ENCODE assay signal across 8 cellular contexts in the genomic region with DNA sequence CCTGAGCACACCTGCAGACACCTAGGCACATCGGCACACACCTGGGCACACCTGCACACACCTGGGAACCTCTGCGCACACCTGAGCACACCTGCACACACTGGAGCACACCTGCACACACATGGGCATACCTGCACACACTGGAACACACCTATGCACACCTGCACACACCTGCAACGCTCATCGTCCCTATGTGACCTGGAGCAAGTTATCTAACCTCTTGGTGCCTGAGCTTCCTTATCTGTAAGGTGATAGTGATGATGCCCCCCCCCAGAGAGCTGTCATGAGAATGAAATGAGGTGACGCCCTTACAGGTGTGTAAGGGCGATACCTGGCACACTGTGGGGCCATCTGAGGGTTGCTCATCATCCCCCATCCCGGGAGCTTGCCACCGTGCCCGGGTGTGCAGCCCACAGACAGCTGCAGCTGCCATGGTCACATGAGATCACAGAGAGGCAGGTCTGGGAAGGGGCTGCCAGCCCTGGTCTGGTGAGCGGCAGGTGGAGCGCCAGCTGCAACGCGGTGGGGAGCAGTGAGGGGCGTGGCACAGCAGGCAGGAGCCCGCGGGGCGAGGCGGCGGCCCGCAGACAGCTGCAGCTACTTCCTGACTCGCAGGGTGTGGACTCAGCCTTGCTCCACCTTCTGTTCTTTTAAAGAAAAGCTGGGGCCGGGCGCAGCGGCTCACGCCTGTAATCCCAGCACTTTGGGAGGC. TPM values are rescaled to one million over a fixed set of nuclear protein-coding genes. Genes with fewer than 3 reads are reported as not detected.
DNase-seq lines count a peak whose midpoint lies in the region; ATAC-seq, FAIRE-seq and TF ChIP-seq lines count a peak whose summit lies in the region.

No MANE protein-coding gene starts in this region.

- TF ChIP-seq CTCF in K562 (IDR thresholded peaks at IDR 0.05 in 2 of 3, conservative IDR thresholded peaks at IDR 0.05 in 1 of 3; ENCODE audit: insufficient read depth in 2 of 3, low read depth in 1 of 3, low read length in 3 of 3) (no peak), omental fat pad (IDR thresholded peaks at IDR 0.05) (no peak)

- 5% methylated on average over 18 of the region's 25 CpGs for WGBS in K562 (ENCODE audit: insufficient coverage, low coverage, missing lambda C conversion rate)

- H3K27me3 Mint-ChIP-seq in T-cell: peaks cover 0 to 8% of the 10 kb centered on the region in 2 donors

- no peaks in the 10 kb centered on the region for H3K9me3 Mint-ChIP-seq in T-cell

- H3K9ac ChIP-seq in K562 (ENCODE audit: insufficient read depth in 1 of 2, low read depth in 2 of 2, low read length in 2 of 2): 0 out of 4 replicates have a peak overlapping the region, but pooled peaks of 1 of the 2 experiments have one; percentile 3

- DNase-seq in CMK (ENCODE audit: low read depth) (peak; percentile 70), NCI-H1417 treated with DMSO at 0.1 percent for 48 hours (lab: John Stamatoyannopoulos, UW) (peak; percentile 86), T-cell (peak; percentile 42 to 79 (median 65)), K562 (ENCODE audit: extremely low read depth in 1 of 4, low spot score in 3 of 4) (peak; percentile 49 to 80 (median 64)), omental fat pad (ENCODE audit: low spot score) (no peak), G401 (ENCODE audit: low spot score) (no peak)

- in situ Hi-C loops in K562 (cut with MboI) (no loop called here), G401 (cut with HindIII; ENCODE audit: low sequenced_read_pairs) (no loop called here)

- ATAC-seq in GM21723 (IDR thresholded peaks at IDR 0.05; ENCODE audit: unreplicated experiment): peak; percentile 73
- ATAC-seq in T-cell (replicated peaks in 1 of 4): peak; percentile 97 to 98 (median 98)
- peak; percentile 83 for ATAC-seq in K562
- ATAC-seq in omental fat pad (ENCODE audit: low FRiP score): peak; percentile 43
- no peak for ATAC-seq in HG03565 (IDR thresholded peaks at IDR 0.05; ENCODE audit: unreplicated experiment)

- H3K79me2 ChIP-seq in K562 (ENCODE audit: control insufficient read depth, insufficient read depth, low read length): no peaks in the 10 kb centered on the region

- TF ChIP-seq EP300 in K562 (IDR thresholded peaks at IDR 0.05; ENCODE audit: low read length): no peak

- H2AFZ ChIP-seq in K562 (ENCODE audit: low read depth, low read length): no peak overlapping the region

- intact Hi-C loops in K562 (cut with micrococcal nuclease): no loop called here

- H3K27ac Mint-ChIP-seq in T-cell: peak overlapping the region; percentile 19 to 73

- peaks cover 1% of the 10 kb centered on the region for H3K9me3 ChIP-seq in K562 (replicated peaks; ENCODE audit: control insufficient read depth, insufficient read depth, low read depth, low read length)

- no peaks in the 10 kb centered on the region for H3K36me3 ChIP-seq in K562 (ENCODE audit: control insufficient read depth, insufficient read depth, low read length)

- H4K20me1 ChIP-seq in K562 (replicated peaks; ENCODE audit: control insufficient read depth, insufficient read depth, low read length): no peaks in the 10 kb centered on the region; the same call in none of the 2 replicates

- peaks cover 21 to 43% (median 40%) of the 10 kb centered on the region in 3 donors for H3K4me1 Mint-ChIP-seq in T-cell

- TF ChIP-seq POLR2A in K562 (conservative IDR thresholded peaks at IDR 0.05): no peak

- TF ChIP-seq RAD21 in K562 (CRISPR knock-in tag; conservative IDR thresholded peaks at IDR 0.05 in 1 of 2, IDR thresholded peaks at IDR 0.05 in 1 of 2): no peak

- POLR2A ChIA-PET in T-cell (lab: Charles Lee) (no interaction called here), K562 (lab: Yijun Ruan, JAX) (interaction anchor here (1.1 kb wide), 1 partner anchor 16 kb away, joined by 6 read pairs; no protein-coding TSS in a partner anchor)

- H3K4me3 Mint-ChIP-seq in T-cell: peak overlapping the region; percentile 34 to 83 (median 61)

- H3K9me1 ChIP-seq in K562 (ENCODE audit: control insufficient read depth, insufficient read depth, low read length): no peaks in the 10 kb centered on the region

- no peak for FAIRE-seq in K562 (lab: Jason Lieb, UNC)

- no peaks in the 10 kb centered on the region for H3K36me3 Mint-ChIP-seq in T-cell

- no peak overlapping the region for H3K27ac ChIP-seq in K562 (ENCODE audit: extremely low read depth, low read depth, low read length)

- BruUV-seq in K562 (replicated peaks; lab: Mats Ljungman, UMichigan): no TSS peak

- H3K4me1 ChIP-seq in K562 (replicated peaks in 1 of 2; ENCODE audit: control insufficient read depth in 2 of 2, insufficient read depth in 2 of 2, low read length in 2 of 2): peaks cover 2 to 52% of the 10 kb centered on the region in 2 experiments; a peak in 4 of 5 replicates

- no peak overlapping the region for H3K4me3 ChIP-seq in K562

- CTCF ChIA-PET in T-cell (lab: Charles Lee): interaction anchor here (0.5 to 0.7 kb wide), 4 partner anchors 15 to 422 kb away, joined by 3 to 6 read pairs (median 3); no protein-coding TSS in a partner anchor
- CTCF ChIA-PET in K562 (lab: Yijun Ruan, JAX; ENCODE audit: low intra/inter-chr PET ratio): no interaction called here

- H3K4me2 ChIP-seq in K562 (ENCODE audit: insufficient read depth, low read length): no peak overlapping the region

- peaks cover 45 to 91% of the 10 kb centered on the region in 2 experiments for H3K27me3 ChIP-seq in K562 (ENCODE audit: control insufficient read depth in 2 of 2, insufficient read depth in 2 of 2, low read length in 2 of 2)

TF ChIP-seq in K562, 482 proteins besides CTCF, POLR2A, EP300 and RAD21:
- TF ChIP-seq KDM2B (CRISPR knock-in tag; IDR thresholded peaks at IDR 0.05): no peak
- TF ChIP-seq, protein P1, sequence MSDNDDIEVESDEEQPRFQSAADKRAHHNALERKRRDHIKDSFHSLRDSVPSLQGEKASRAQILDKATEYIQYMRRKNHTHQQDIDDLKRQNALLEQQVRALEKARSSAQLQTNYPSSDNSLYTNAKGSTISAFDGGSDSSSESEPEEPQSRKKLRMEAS (CRISPR knock-in tag; IDR thresholded peaks at IDR 0.05): peak; percentile 16; the same call in 1 of the 2 replicates
- TF ChIP-seq CTBP1 (IDR thresholded peaks at IDR 0.05; ENCODE audit: borderline replicate concordance): peak; percentile 71
- TF ChIP-seq ZNF354B (CRISPR knock-in tag; IDR thresholded peaks at IDR 0.05): no peak
- TF ChIP-seq SMAD3 (CRISPR knock-in tag; conservative IDR thresholded peaks at IDR 0.05): no peak
- TF ChIP-seq CXXC5 (CRISPR knock-in tag; IDR thresholded peaks at IDR 0.05): 0 out of 2 replicates have a peak, but pooled peaks have one; percentile 23
- peak; percentile 83; the same call in 1 of the 2 replicates for TF ChIP-seq KLF13 (tag; IDR thresholded peaks at IDR 0.05; ENCODE audit: borderline replicate concordance, low read depth)
- 0 out of 4 replicates have a peak, but pooled peaks of 1 of the 2 experiments have one; percentile 9 for TF ChIP-seq MAZ (CRISPR knock-in tag; conservative IDR thresholded peaks at IDR 0.05 in 1 of 2, IDR thresholded peaks at IDR 0.05 in 1 of 2)
- TF ChIP-seq, protein P2, sequence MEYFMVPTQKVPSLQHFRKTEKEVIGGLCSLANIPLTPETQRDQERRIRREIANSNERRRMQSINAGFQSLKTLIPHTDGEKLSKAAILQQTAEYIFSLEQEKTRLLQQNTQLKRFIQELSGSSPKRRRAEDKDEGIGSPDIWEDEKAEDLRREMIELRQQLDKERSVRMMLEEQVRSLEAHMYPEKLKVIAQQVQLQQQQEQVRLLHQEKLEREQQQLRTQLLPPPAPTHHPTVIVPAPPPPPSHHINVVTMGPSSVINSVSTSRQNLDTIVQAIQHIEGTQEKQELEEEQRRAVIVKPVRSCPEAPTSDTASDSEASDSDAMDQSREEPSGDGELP (CRISPR knock-in tag; IDR thresholded peaks at IDR 0.05; ENCODE audit: borderline replicate concordance): peak; percentile 89
- peak; percentile 40; the same call in 1 of the 2 replicates for TF ChIP-seq ELF1 (tag; IDR thresholded peaks at IDR 0.05)
- TF ChIP-seq ZEB2 (IDR thresholded peaks at IDR 0.05): peak; percentile 97
- 0 out of 4 replicates have a peak, but pooled peaks of 1 of the 2 experiments have one; percentile 8 for TF ChIP-seq NRF1 (conservative IDR thresholded peaks at IDR 0.05 in 1 of 2, IDR thresholded peaks at IDR 0.05 in 1 of 2)
- TF ChIP-seq, protein P3, sequence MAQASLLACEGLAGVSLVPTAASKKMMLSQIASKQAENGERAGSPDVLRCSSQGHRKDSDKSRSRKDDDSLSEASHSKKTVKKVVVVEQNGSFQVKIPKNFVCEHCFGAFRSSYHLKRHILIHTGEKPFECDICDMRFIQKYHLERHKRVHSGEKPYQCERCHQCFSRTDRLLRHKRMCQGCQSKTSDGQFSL (CRISPR knock-in tag; IDR thresholded peaks at IDR 0.05): peak; percentile 69; the same call in 1 of the 2 replicates
- TF ChIP-seq, protein P3 (tag; IDR thresholded peaks at IDR 0.05): no peak

RNA-seq across cellular contexts. Expression of gene FBRSL1, which starts 59.9 kb away (rescaled TPM):
- total RNA-seq in T-cell: 100 to 1,000 TPM in 2 of 5 donors, 10 to 100 TPM in 3; 82.1 to 114 (median 99.3) TPM
- total RNA-seq in K562 (2011; cell fraction: chromatin; rRNA removed; ENCODE audit: low replicate concordance): 25.5 and 41.9 TPM in 2 replicates
- total RNA-seq in K562 (2011; cell fraction: nucleolus; rRNA removed): 25.0 and 40.7 TPM in 2 replicates
- 23.3 and 28.3 TPM in 2 replicates for total RNA-seq in K562 (2011; cell fraction: nucleoplasm; rRNA removed)
- 21.7 and 24.6 TPM in 2 replicates for total RNA-seq in K562 (2014; rRNA removed)
- 1.1 and 1.3 TPM in 2 replicates for total RNA-seq in K562 (2014; rRNA removed; fragmentation: Illumina TruSeq; extraction: Trizol)
- 7.3 and 12.9 TPM in 2 replicates for total RNA-seq in K562 (2015; rRNA removed; fragmentation: Illumina TruSeq; extraction: Trizol)
- total RNA-seq in K562 (2021): 112 and 129 TPM in 2 replicates
- polyA plus RNA-seq in K562 (2011; rRNA removed): 1.9 and 4.3 TPM in 2 replicates
- 3.7 and 13.3 TPM in 2 replicates for polyA plus RNA-seq in K562 (2011; cell fraction: cytosol; rRNA removed)
- 16.7 and 51.7 TPM in 2 replicates for polyA plus RNA-seq in K562 (2011; cell fraction: nucleus; rRNA removed)
- polyA plus RNA-seq in K562 (2012): 41.9 and 54.8 TPM in 2 replicates
- 29.3 and 35.8 TPM in 2 replicates for polyA plus RNA-seq in K562 (2014; fragmentation: Illumina TruSeq; extraction: Trizol)
- under 1 TPM; 0.24 to 0.29 TPM for polyA plus RNA-seq in K562 (2014; fragmentation: Nextera tagmentation; extraction: Ambion mirVana)
- polyA plus RNA-seq in K562 (2014; rRNA removed): 27.4 and 32.3 TPM in 2 replicates
- polyA minus RNA-seq in K562 (2011; rRNA and poly(A)+ RNA removed): 0.81 and 1.8 TPM in 2 replicates
- 21.0 and 29.9 TPM in 2 replicates for polyA minus RNA-seq in K562 (2011; cell fraction: cytosol; rRNA and poly(A)+ RNA removed)
- polyA minus RNA-seq in K562 (2011; cell fraction: nucleus; rRNA and poly(A)+ RNA removed): 9.0 and 9.3 TPM in 2 replicates
- 10 to 100 TPM in 2 of 4 donors, 1 to 10 TPM in 2; 5.9 to 16.0 (median 9.4) TPM for total RNA-seq in omental fat pad
- total RNA-seq in G401 (2014; rRNA removed; shearing (Covaris generic)): 9.5 and 10.2 TPM in 2 replicates

Comparison
In these comparisons a context has a peak if more than half of its experiments do, and no peak if none do; other contexts are left out.
1. DNase-seq: peak in CMK (single experiment), NCI-H1417 treated with DMSO at 0.1 percent for 48 hours (single experiment), T-cell (34 of 34) and K562 (4 of 4); none in omental fat pad (single experiment) and G401 (single experiment).